ENCODE assay signal across 11 cellular contexts in genomic region chr2:165594935-165595255, GRCh38.
A peak's percentile ranks its signal among the peaks of the same experiment; 100 is the strongest.
DNase-seq lines count a peak whose midpoint lies in the region; ATAC-seq and TF ChIP-seq lines count a peak whose summit lies in the region.
"Had no signal": no experiment of that assay in that cellular context is flagged by ENCODE, and none has a peak within 500 bp of the region (broad histone marks: within the 10 kb centered on the region; RNA-seq: fewer than 3 reads in every experiment).

No MANE protein-coding gene starts in this region.

- TF ChIP-seq CTCF in GM12864 (IDR thresholded peaks at IDR 0.05; ENCODE audit: low read depth, low read length, missing control alignments): no peak
- no peak for TF ChIP-seq CTCF in GM20000 (IDR thresholded peaks at IDR 0.05; ENCODE audit: extremely low read depth, missing control alignments)

- no peak overlapping the region for H3K27ac Mint-ChIP-seq in activated T-cell treated with anti-CD3 and anti-CD28 coated beads, Interleukin-2, amount 50 U/mL, for 24 hours
- H3K27ac Mint-ChIP-seq: CD14-positive monocyte had no signal

- no peaks in the 10 kb centered on the region for H3K36me3 Mint-ChIP-seq in activated T-cell treated with anti-CD3 and anti-CD28 coated beads, Interleukin-2, amount 50 U/mL, for 24 hours (ENCODE audit: low read depth)
- H3K36me3 Mint-ChIP-seq: CD14-positive monocyte had no signal

- no peaks in the 10 kb centered on the region for H3K27me3 ChIP-seq in SJCRH30

- no peaks in the 10 kb centered on the region for H3K36me3 ChIP-seq in SJCRH30

- no peaks in the 10 kb centered on the region for H3K4me1 ChIP-seq in SJCRH30

- H3K4me3 Mint-ChIP-seq in activated T-cell treated with anti-CD3 and anti-CD28 coated beads, Interleukin-2, amount 50 U/mL, for 24 hours: no peak overlapping the region
- H3K4me3 Mint-ChIP-seq: CD14-positive monocyte had no signal

- H3K27me3 Mint-ChIP-seq in activated T-cell treated with anti-CD3 and anti-CD28 coated beads, Interleukin-2, amount 50 U/mL, for 24 hours: peaks cover 5% of the 10 kb centered on the region

- peaks cover 2% of the 10 kb centered on the region for H3K4me1 Mint-ChIP-seq in activated T-cell treated with anti-CD3 and anti-CD28 coated beads, Interleukin-2, amount 50 U/mL, for 24 hours (ENCODE audit: low read depth)

- no peaks in the 10 kb centered on the region; the same call in 1 of the 2 replicates for H3K9me3 ChIP-seq in SJCRH30 (replicated peaks)

- H3K4me3 ChIP-seq in GM12864 (ENCODE audit: low read depth, low read length) (no peak overlapping the region), SJCRH30 (no peak overlapping the region)

- ATAC-seq in HG03064 (IDR thresholded peaks at IDR 0.05; ENCODE audit: low read depth, unreplicated experiment): peak; percentile 87

- H3K27ac ChIP-seq in substantia nigra (ENCODE audit: low read depth, low read length, poor library complexity, severe bottlenecking): no peak overlapping the region
- no peak overlapping the region for H3K27ac ChIP-seq in SJCRH30

- DNase-seq in GM12864 (ENCODE audit: low read depth): peak; percentile 22
- DNase-seq in GM20000 (ENCODE audit: low spot score): peak; percentile 9
- DNase-seq in OCI-M1 (lab: John Stamatoyannopoulos, UW): peak; percentile 64
- no peak for DNase-seq in substantia nigra (lab: John Stamatoyannopoulos, UW)
- DNase-seq in T-helper 9 cell: no peak
- no peak for DNase-seq in SJCRH30
- no peak for DNase-seq in activated T-cell treated with anti-CD3 and anti-CD28 coated beads, Interleukin-2, amount 50 U/mL, for 24 hours
- DNase-seq: NCI-H187; stimulated activated naive CD4-positive, alpha-beta T cell treated with Interleukin-2 at 50 U/mL for 16 hours had no signal

- peaks cover 3% of the 10 kb centered on the region for H3K9me3 Mint-ChIP-seq in activated T-cell treated with anti-CD3 and anti-CD28 coated beads, Interleukin-2, amount 50 U/mL, for 24 hours

Comparison
In these comparisons a context has a peak if more than half of its experiments do, and no peak if none do; other contexts are left out.
1. DNase-seq: peak in GM12864 (single experiment), GM20000 (single experiment) and OCI-M1 (single experiment); none in substantia nigra (0 of 49), T-helper 9 cell (single experiment), SJCRH30 (0 of 2) and activated T-cell treated with anti-CD3 and anti-CD28 coated beads, Interleukin-2, amount 50 U/mL, for 24 hours (single experiment).